ENCODE assay signal across 16 cellular contexts in genomic region chr5:53418844-53419243, GRCh38.
DNase-seq lines count a peak whose midpoint lies in the region; ATAC-seq and TF ChIP-seq lines count a peak whose summit lies in the region.
"Had no signal": no experiment of that assay in that cellular context is flagged by ENCODE, and none has a peak within 500 bp of the region (broad histone marks: within the 10 kb centered on the region; RNA-seq: fewer than 3 reads in every experiment).

No MANE protein-coding gene starts in this region.

- peak overlapping the region; percentile 99; the same call in 1 of the 2 replicates for H2BK20ac ChIP-seq in IMR-90 (ENCODE audit: low read depth, low read length)

- H3K79me1 ChIP-seq in IMR-90 (ENCODE audit: low read depth in 1 of 2, low read length in 2 of 2), result peaks cover 3 to 20% of the 10 kb centered on the region in 2 experiments; a peak in 3 of 4 replicates

- no peaks in the 10 kb centered on the region for H3K27me3 ChIP-seq in IMR-90 (ENCODE audit: control insufficient read depth, insufficient read depth, low read length)
- H3K27me3 ChIP-seq in ovary, result no peaks in the 10 kb centered on the region
- H3K27me3 ChIP-seq: BLaER1 treated with 17β-estradiol and CSF1 and Interleukin-3, amounts not matched to agents 10 nM and 100 nM; heart left ventricle had no signal

- peak overlapping the region; percentile 36; the same call in 1 of the 2 replicates for H3K4me2 ChIP-seq in IMR-90 (ENCODE audit: low read depth, low read length)
- H3K4me2 ChIP-seq: BLaER1 treated with 17β-estradiol and CSF1 and Interleukin-3, amounts not matched to agents 10 nM and 100 nM had no signal

- peaks cover 0 to 2% of the 10 kb centered on the region in 2 donors for H3K4me1 Mint-ChIP-seq in stimulated activated naive B cell treated with anti-CD40 and anti-IgM and Interleukin-4, amounts not matched to agents 10 μg/mL and 1 μg/mL and 100 μg/mL, for 72 hours

- peak overlapping the region; percentile 99; the same call in 1 of the 2 replicates for H3K4ac ChIP-seq in IMR-90 (ENCODE audit: low read depth, low read length)

- no peak for TF ChIP-seq RAD21 in IMR-90 (IDR thresholded peaks at IDR 0.05; ENCODE audit: low read length)

- H3K14ac ChIP-seq in IMR-90 (replicated peaks; ENCODE audit: low read depth, low read length), result no peak overlapping the region

- no peak overlapping the region for H2AK9ac ChIP-seq in IMR-90 (replicated peaks; ENCODE audit: low read depth, low read length, poor library complexity)

- H3K27ac ChIP-seq in IMR-90 (ENCODE audit: insufficient read depth, low read length) (peak overlapping the region; percentile 97; the same call in 1 of the 2 replicates), ovary (no peak overlapping the region)
- H3K27ac ChIP-seq: BLaER1 treated with 17β-estradiol and CSF1 and Interleukin-3, amounts not matched to agents 10 nM and 100 nM; thoracic aorta had no signal

- WGBS in IMR-90 (ENCODE audit: extremely low coverage in 2 of 2, insufficient read length in 1 of 2), 2 experiments, result no CpG with 5 or more reads among the region's 4 CpGs
- 51 to 70% (median 62%) methylated on average over 4 of the region's 4 CpGs for WGBS in ovary, 3 donors

- no peak for TF ChIP-seq POLR2A in IMR-90 (IDR thresholded peaks at IDR 0.05; ENCODE audit: low read depth, low read length)
- TF ChIP-seq POLR2A in ovary (IDR thresholded peaks at IDR 0.05), result no peak

- no peak overlapping the region for H3K4me3 Mint-ChIP-seq in stimulated activated naive B cell treated with anti-CD40 and anti-IgM and Interleukin-4, amounts not matched to agents 10 μg/mL and 1 μg/mL and 100 μg/mL, for 72 hours
- H3K4me3 Mint-ChIP-seq: activated T-helper 1 cell treated with anti-CD3 and anti-CD28 coated beads, Interleukin-12 subunit alpha, Interleukin-12 subunit beta, Interleukin-2, Interleukin-4 antibody, amounts not matched to agents 30 ng/mL and 10 ng/mL and 1 ng/mL, durations not matched to agents 14 hours and 24 hours and 36 hours had no signal

- peaks cover 0 to 2% of the 10 kb centered on the region in 2 donors for H3K9me3 Mint-ChIP-seq in stimulated activated naive B cell treated with anti-CD40 and anti-IgM and Interleukin-4, amounts not matched to agents 10 μg/mL and 1 μg/mL and 100 μg/mL, for 72 hours
- H3K9me3 Mint-ChIP-seq: activated T-helper 1 cell treated with anti-CD3 and anti-CD28 coated beads, Interleukin-12 subunit alpha, Interleukin-12 subunit beta, Interleukin-2, Interleukin-4 antibody, amounts not matched to agents 30 ng/mL and 10 ng/mL and 1 ng/mL, durations not matched to agents 14 hours and 24 hours and 36 hours had no signal

- BruUV-seq in IMR-90 (replicated peaks; lab: Mats Ljungman, UMichigan), result no TSS peak

- H3K56ac ChIP-seq in IMR-90 (ENCODE audit: extremely low read depth, insufficient read depth, low read length), result peak overlapping the region; percentile 100; the same call in 1 of the 2 replicates

- H2AK5ac ChIP-seq in IMR-90 (ENCODE audit: low read depth, low read length), result no peak overlapping the region

- H3K9me3 ChIP-seq in IMR-90 (ENCODE audit: control insufficient read depth, insufficient read depth, low read length), result no peaks in the 10 kb centered on the region
- H3K9me3 ChIP-seq in ovary, result no peaks in the 10 kb centered on the region
- H3K9me3 ChIP-seq: heart left ventricle, thoracic aorta had no signal

- in situ Hi-C loops in IMR-90 (cut with MboI; ENCODE audit: low sequenced_read_pairs), result no loop called here

- peak overlapping the region; percentile 100 for H2BK5ac ChIP-seq in IMR-90 (ENCODE audit: low read depth, low read length, poor library complexity, severe bottlenecking)

- TF ChIP-seq CTCF in IMR-90 (conservative IDR thresholded peaks at IDR 0.05; ENCODE audit: low read depth, low read length) (no peak), ovary (IDR thresholded peaks at IDR 0.05) (no peak)

- ATAC-seq in IMR-90 (ENCODE audit: low read depth) (peak; percentile 70), HG03097 (IDR thresholded peaks at IDR 0.05; ENCODE audit: low FRiP score, unreplicated experiment) (no peak)
- ATAC-seq in stimulated activated naive B cell treated with anti-CD40 and anti-IgM and Interleukin-4, amounts not matched to agents 10 μg/mL and 1 μg/mL and 100 μg/mL, for 72 hours (replicated peaks), result no peak
- ATAC-seq: activated CD4-positive, CD25-positive, alpha-beta regulatory T cell treated with anti-CD3 and anti-CD28 coated beads, Interleukin-2, amount 50 U/mL, for 24 hours; HCT116 had no signal

- no peak overlapping the region for H2BK15ac ChIP-seq in IMR-90 (ENCODE audit: low read depth, low read length)

- H2AFZ ChIP-seq in IMR-90 (replicated peaks; ENCODE audit: low read length, poor library complexity), result no peak overlapping the region

- peaks cover 27% of the 10 kb centered on the region for H3K4me1 ChIP-seq in IMR-90 (ENCODE audit: control insufficient read depth, insufficient read depth, low read length)
- no peaks in the 10 kb centered on the region for H3K4me1 ChIP-seq in ovary (ENCODE audit: insufficient read depth)
- H3K4me1 ChIP-seq: BLaER1 treated with 17β-estradiol and CSF1 and Interleukin-3, amounts not matched to agents 10 nM and 100 nM had no signal

- H3K9me1 ChIP-seq in IMR-90 (ENCODE audit: insufficient read depth, low read length), result peaks cover 13% of the 10 kb centered on the region

- intact Hi-C loops in IMR-90 (cut with micrococcal nuclease) (loop anchor here (2.0 kb wide), 1 partner anchor 56 kb away; no protein-coding TSS in a partner anchor), ovary (cut with DNase I) (no loop called here)

- peak overlapping the region; percentile 92 to 98; a peak in 2 of 4 replicates for H4K8ac ChIP-seq in IMR-90 (ENCODE audit: low read depth in 2 of 2, low read length in 2 of 2)

- H3K4me3 ChIP-seq in IMR-90 (ENCODE audit: insufficient read depth, low read depth, low read length) (no peak overlapping the region), ovary (no peak overlapping the region)
- H3K4me3 ChIP-seq: BLaER1 treated with 17β-estradiol and CSF1 and Interleukin-3, amounts not matched to agents 10 nM and 100 nM; heart left ventricle; thoracic aorta had no signal

- no peaks in the 10 kb centered on the region for H4K20me1 ChIP-seq in IMR-90 (ENCODE audit: insufficient read depth, low read length)
- H4K20me1 ChIP-seq: BLaER1 treated with 17β-estradiol and CSF1 and Interleukin-3, amounts not matched to agents 10 nM and 100 nM had no signal

- peak overlapping the region; percentile 99; the same call in 1 of the 2 replicates for H4K91ac ChIP-seq in IMR-90 (ENCODE audit: insufficient read depth, low read depth, low read length)

- H3K27me3 Mint-ChIP-seq in stimulated activated naive B cell treated with anti-CD40 and anti-IgM and Interleukin-4, amounts not matched to agents 10 μg/mL and 1 μg/mL and 100 μg/mL, for 72 hours, result peaks cover 0 to 5% of the 10 kb centered on the region in 2 donors

- H2BK120ac ChIP-seq in IMR-90 (ENCODE audit: low read depth, low read length), result peak overlapping the region; percentile 100; the same call in 1 of the 2 replicates

- no peak overlapping the region for H3K27ac Mint-ChIP-seq in stimulated activated naive B cell treated with anti-CD40 and anti-IgM and Interleukin-4, amounts not matched to agents 10 μg/mL and 1 μg/mL and 100 μg/mL, for 72 hours
- H3K27ac Mint-ChIP-seq: activated T-helper 1 cell treated with anti-CD3 and anti-CD28 coated beads, Interleukin-12 subunit alpha, Interleukin-12 subunit beta, Interleukin-2, Interleukin-4 antibody, amounts not matched to agents 30 ng/mL and 10 ng/mL and 1 ng/mL, durations not matched to agents 14 hours and 24 hours and 36 hours had no signal

- CTCF ChIA-PET in IMR-90 (lab: Yijun Ruan, JAX), result no interaction called here

- H3K9ac ChIP-seq in IMR-90 (ENCODE audit: low read depth, low read length), result peak overlapping the region; percentile 55; the same call in 1 of the 2 replicates
- H3K9ac ChIP-seq: BLaER1 treated with 17β-estradiol and CSF1 and Interleukin-3, amounts not matched to agents 10 nM and 100 nM had no signal

- dilution Hi-C loops in IMR-90 (cut with HindIII; ENCODE audit: low sequenced_read_pairs, unreplicated experiment), result no loop called here

- TF ChIP-seq EP300 in ovary (IDR thresholded peaks at IDR 0.05), result no peak

- no peaks in the 10 kb centered on the region for H3K36me3 Mint-ChIP-seq in stimulated activated naive B cell treated with anti-CD40 and anti-IgM and Interleukin-4, amounts not matched to agents 10 μg/mL and 1 μg/mL and 100 μg/mL, for 72 hours

- peak overlapping the region; percentile 100; the same call in 1 of the 2 replicates for H3K18ac ChIP-seq in IMR-90 (ENCODE audit: low read depth, low read length)

- H3K36me3 ChIP-seq in IMR-90 (ENCODE audit: control insufficient read depth, insufficient read depth, low read length), result no peaks in the 10 kb centered on the region
- no peaks in the 10 kb centered on the region for H3K36me3 ChIP-seq in ovary
- H3K36me3 ChIP-seq: BLaER1 treated with 17β-estradiol and CSF1 and Interleukin-3, amounts not matched to agents 10 nM and 100 nM; heart left ventricle; thoracic aorta had no signal

- peak; percentile 63 for DNase-seq in AG08395 (ENCODE audit: low spot score)
- peak; percentile 99 for DNase-seq in IMR-90
- DNase-seq in dermis blood vessel endothelial cell, result peak; percentile 79
- peak; percentile 23 for DNase-seq in kidney glomerular epithelial cell (lab: John Stamatoyannopoulos, UW)
- no peak for DNase-seq in NCI-H187 treated with DMSO at 0.1 percent for 48 hours (lab: John Stamatoyannopoulos, UW)
- no peak for DNase-seq in ovary
- DNase-seq in stimulated activated naive B cell treated with anti-CD40 and anti-IgM and Interleukin-4, amounts not matched to agents 10 μg/mL and 1 μg/mL and 100 μg/mL, for 72 hours, result no peak
- DNase-seq: caudate nucleus, heart left ventricle, NCI-H446 treated with DMSO at 0.1 percent for 48 hours had no signal

- H4K5ac ChIP-seq in IMR-90 (ENCODE audit: low read depth, low read length), result peak overlapping the region; percentile 100; the same call in 1 of the 2 replicates

- no peak overlapping the region for H3K23ac ChIP-seq in IMR-90 (ENCODE audit: low read depth, low read length)

- POLR2A ChIA-PET in IMR-90 (lab: Charles Lee; ENCODE audit: unreplicated experiment), result interaction anchor here (0.7 kb wide), 1 partner anchor 55 kb away, joined by 3 read pairs; no protein-coding TSS in a partner anchor

TF ChIP-seq in IMR-90, 13 proteins besides CTCF, POLR2A, EP300 and RAD21 (continues in another document):
- TF ChIP-seq NFE2L2 (IDR thresholded peaks at IDR 0.05; ENCODE audit: low read depth, low read length), result 0 out of 2 replicates have a peak, but pooled peaks have one; percentile 14
- peak; percentile 87 for TF ChIP-seq CEBPB (IDR thresholded peaks at IDR 0.05; ENCODE audit: low read depth, low read length)
- TF ChIP-seq MAFK (IDR thresholded peaks at IDR 0.05; ENCODE audit: low read depth, low read length), result peak; percentile 2; the same call in 1 of the 2 replicates
- TF ChIP-seq BHLHE40 (IDR thresholded peaks at IDR 0.05; ENCODE audit: low read depth, low read length), result peak; percentile 7; the same call in 1 of the 2 replicates
- TF ChIP-seq FOS (IDR thresholded peaks at IDR 0.05; ENCODE audit: low read depth, low read length), result peak; percentile 95

Comparison
In these comparisons a context has a peak if more than half of its experiments do, and no peak if none do; other contexts are left out.
1. DNase-seq: peak in AG08395 (single experiment), IMR-90 (single experiment), dermis blood vessel endothelial cell (single experiment) and kidney glomerular epithelial cell (single experiment); none in NCI-H187 treated with DMSO at 0.1 percent for 48 hours (single experiment), ovary (0 of 5) and stimulated activated naive B cell treated with anti-CD40 and anti-IgM and Interleukin-4, amounts not matched to agents 10 μg/mL and 1 μg/mL and 100 μg/mL, for 72 hours (single experiment).